Comparison of ENCODE assay signal across 13 cellular contexts in genomic region chr2:160433466-160434172, GRCh38. TPM values are rescaled to one million over a fixed set of nuclear protein-coding genes. Genes with fewer than 3 reads are reported as not detected.
A peak's percentile ranks its signal among the peaks of the same experiment; 100 is the strongest.
DNase-seq lines count a peak whose midpoint lies in the region; ATAC-seq, FAIRE-seq and TF ChIP-seq lines count a peak whose summit lies in the region.
"Had no signal": no experiment of that assay in that cellular context is flagged by ENCODE, and none has a peak within 500 bp of the region (broad histone marks: within the 10 kb centered on the region; RNA-seq: fewer than 3 reads in every experiment).

No MANE protein-coding gene starts in this region.

- no peaks in the 10 kb centered on the region for H3K9me3 ChIP-seq in mucosa of descending colon
- H3K9me3 ChIP-seq: pancreas had no signal

- ATAC-seq in mucosa of descending colon (peak; percentile 90), GM21381 (IDR thresholded peaks at IDR 0.05; ENCODE audit: unreplicated experiment) (no peak), GM21423 (IDR thresholded peaks at IDR 0.05; ENCODE audit: unreplicated experiment) (no peak)

- H3K36me3 ChIP-seq in mucosa of descending colon (ENCODE audit: low read depth), result no peaks in the 10 kb centered on the region
- H3K36me3 ChIP-seq: pancreas had no signal

- TF ChIP-seq CTCF in mucosa of descending colon (IDR thresholded peaks at IDR 0.05), result no peak

- DNase-seq in H54 (ENCODE audit: insufficient read length, low spot score) (no peak), LoVo (ENCODE audit: low spot score) (peak; percentile 73), amniotic epithelial cell (ENCODE audit: low read depth) (peak; percentile 55), mucosa of descending colon (no peak), UCSD-AML1 (lab: John Stamatoyannopoulos, UW; ENCODE audit: unreplicated experiment) (no peak)
- DNase-seq: activated gamma-delta T cell treated with Interleukin-2 at 50 U/mL for 16 hours; H9; NCI-H446 treated with DMSO at 0.1 percent for 48 hours; pancreas; stimulated activated CD4-positive, alpha-beta T cell treated with anti-CD3 and anti-CD28 coated beads, Interleukin-2, amount 100 ng/mL, for 48 hours had no signal

- H3K4me1 ChIP-seq in mucosa of descending colon (ENCODE audit: low read depth), result peaks cover 13% of the 10 kb centered on the region

- peak; percentile 82 for FAIRE-seq in H54 (lab: Jason Lieb, UNC)
- FAIRE-seq: pancreas had no signal

- no peak for TF ChIP-seq POLR2A in H54 (IDR thresholded peaks at IDR 0.05; ENCODE audit: low read depth, low read length)

- H3K4me3 ChIP-seq in mucosa of descending colon, result no peak overlapping the region
- H3K4me3 ChIP-seq: lung, pancreas had no signal

- intact Hi-C loops in mucosa of descending colon (cut with DNase I, micrococcal nuclease), result no loop called here

RNA-seq across cellular contexts. Expression of gene RBMS1, which starts 60.0 kb away (rescaled TPM):
- total RNA-seq in mucosa of descending colon, result 10 to 100 TPM in 2 of 3 donors, 1 to 10 TPM in 1; 9.7 to 58.3 (median 21.6) TPM

Comparison
In these comparisons a context has a peak if more than half of its experiments do, and no peak if none do; other contexts are left out.
1. DNase-seq: peak in LoVo (single experiment) and amniotic epithelial cell (single experiment); none in H54 (single experiment), mucosa of descending colon (0 of 3) and UCSD-AML1 (single experiment).